In genomic region chr4:173121044-173121685, GRCh38 we compare ENCODE assay signal across 7 cellular contexts. TPM values are rescaled to one million over a fixed set of nuclear protein-coding genes. Genes with fewer than 3 reads are reported as not detected.
DNase-seq lines count a peak whose midpoint lies in the region; ATAC-seq, FAIRE-seq and TF ChIP-seq lines count a peak whose summit lies in the region.

No MANE protein-coding gene starts in this region.

- peak; percentile 46 for FAIRE-seq in HTR-8/SVneo (lab: Jason Lieb, UNC)

- H3K36me3 ChIP-seq in brain microvascular endothelial cell (replicated peaks) = no peaks in the 10 kb centered on the region

- ATAC-seq in GM18511 (IDR thresholded peaks at IDR 0.05; ENCODE audit: unreplicated experiment) (peak; percentile 99), GM21717 (IDR thresholded peaks at IDR 0.05; ENCODE audit: unreplicated experiment) (peak; percentile 95)

- no peak for DNase-seq in HTR-8/SVneo (ENCODE audit: insufficient read length, low spot score)
- DNase-seq in brain microvascular endothelial cell = peak; percentile 37
- DNase-seq in renal cortical epithelial cell (ENCODE audit: low read depth) = peak; percentile 69
- no peak for DNase-seq in stimulated activated naive CD4-positive, alpha-beta T cell (lab: John Stamatoyannopoulos, UW)
- DNase-seq in effector CD4-positive, alpha-beta T cell = no peak

- no peaks in the 10 kb centered on the region for H3K27me3 ChIP-seq in brain microvascular endothelial cell (replicated peaks)

- in situ Hi-C loops in brain microvascular endothelial cell (cut with HindIII; ENCODE audit: low pct_ligation_motif_present, low sequenced_read_pairs) = no loop called here

- H3K27ac ChIP-seq in brain microvascular endothelial cell = no peak overlapping the region

- TF ChIP-seq CTCF in brain microvascular endothelial cell (IDR thresholded peaks at IDR 0.05; ENCODE audit: low read depth, low read length, missing control alignments) = no peak

- H3K4me3 ChIP-seq in brain microvascular endothelial cell (ENCODE audit: low read depth, low read length) = no peak overlapping the region

RNA-seq across cellular contexts. Expression of gene GALNT7, which starts 47.4 kb away (rescaled TPM):
- 86.4 and 112 TPM in 2 replicates for total RNA-seq in renal cortical epithelial cell

Comparison
In these comparisons a context has a peak if more than half of its experiments do, and no peak if none do; other contexts are left out.
1. DNase-seq: peak in brain microvascular endothelial cell (single experiment) and renal cortical epithelial cell (single experiment); none in HTR-8/SVneo (single experiment), stimulated activated naive CD4-positive, alpha-beta T cell (0 of 6) and effector CD4-positive, alpha-beta T cell (single experiment).